ENCODE assay signal across 9 cellular contexts in genomic region chr22:44448271-44448780, GRCh38. TPM values are rescaled to one million over a fixed set of nuclear protein-coding genes. Genes with fewer than 3 reads are reported as not detected.
DNase-seq lines count a peak whose midpoint lies in the region; ATAC-seq lines count a peak whose summit lies in the region.
"Had no signal": no experiment of that assay in that cellular context is flagged by ENCODE, and none has a peak within 500 bp of the region (broad histone marks: within the 10 kb centered on the region; RNA-seq: fewer than 3 reads in every experiment).

No MANE protein-coding gene starts in this region.

- CTCF ChIA-PET in activated CD4-positive, alpha-beta T cell treated with anti-CD3 and anti-CD28 coated beads for 36 hours (lab: Charles Lee), result no interaction called here

- intact Hi-C loops in activated CD4-positive, alpha-beta T cell treated with anti-CD3 and anti-CD28 coated beads for 36 hours (cut with DNase I, micrococcal nuclease), result no loop called here

- POLR2A ChIA-PET in activated CD4-positive, alpha-beta T cell treated with anti-CD3 and anti-CD28 coated beads for 36 hours (lab: Charles Lee), result no interaction called here

- ATAC-seq in GM21786 (IDR thresholded peaks at IDR 0.05; ENCODE audit: unreplicated experiment), result no peak
- ATAC-seq in GM21723 (IDR thresholded peaks at IDR 0.05; ENCODE audit: unreplicated experiment), result no peak
- no peak for ATAC-seq in activated CD4-positive, alpha-beta T cell treated with anti-CD3 and anti-CD28 coated beads for 36 hours

- H3K36me3 Mint-ChIP-seq in activated CD4-positive, alpha-beta T cell treated with anti-CD3 and anti-CD28 coated beads for 36 hours (ENCODE audit: low read depth), result no peaks in the 10 kb centered on the region

- H3K4me3 Mint-ChIP-seq in activated CD4-positive, alpha-beta T cell treated with anti-CD3 and anti-CD28 coated beads for 36 hours, result no peak overlapping the region
- H3K4me3 Mint-ChIP-seq: activated CD4-positive, alpha-beta memory T cell treated with anti-CD3 and anti-CD28 coated beads, Interleukin-2, amount 10 ng/mL, durations not matched to agents 7 days and 5 days had no signal

- H3K27me3 Mint-ChIP-seq in activated CD4-positive, alpha-beta T cell treated with anti-CD3 and anti-CD28 coated beads for 36 hours, result no peaks in the 10 kb centered on the region
- H3K27me3 Mint-ChIP-seq: activated CD4-positive, alpha-beta memory T cell treated with anti-CD3 and anti-CD28 coated beads, Interleukin-2, amount 10 ng/mL, durations not matched to agents 7 days and 5 days had no signal

- H3K9me3 Mint-ChIP-seq in activated CD4-positive, alpha-beta T cell treated with anti-CD3 and anti-CD28 coated beads for 36 hours (ENCODE audit: low read depth), result peaks cover 3% of the 10 kb centered on the region

- peak; percentile 96 for DNase-seq in AG08395 (ENCODE audit: low spot score)
- peak; percentile 5 for DNase-seq in LoVo (ENCODE audit: low spot score)
- DNase-seq in cerebellum (ENCODE audit: low spot score), result peak; percentile 20
- DNase-seq in mucosa of gallbladder (ENCODE audit: low spot score), result peak; percentile 63
- DNase-seq in stimulated activated CD8-positive, alpha-beta memory T cell treated with anti-CD3 and anti-CD28 coated beads, Interleukin-4, amount 100 ng/mL, for 48 hours, result no peak
- DNase-seq in activated CD4-positive, alpha-beta T cell treated with anti-CD3 and anti-CD28 coated beads for 36 hours, result no peak
- DNase-seq: activated CD4-positive, alpha-beta memory T cell treated with anti-CD3 and anti-CD28 coated beads, Interleukin-2, amount 10 ng/mL, durations not matched to agents 7 days and 5 days had no signal

- no peaks in the 10 kb centered on the region for H3K4me1 Mint-ChIP-seq in activated CD4-positive, alpha-beta T cell treated with anti-CD3 and anti-CD28 coated beads for 36 hours
- H3K4me1 Mint-ChIP-seq: activated CD4-positive, alpha-beta memory T cell treated with anti-CD3 and anti-CD28 coated beads, Interleukin-2, amount 10 ng/mL, durations not matched to agents 7 days and 5 days had no signal

- H3K27ac Mint-ChIP-seq in activated CD4-positive, alpha-beta T cell treated with anti-CD3 and anti-CD28 coated beads for 36 hours, result no peak overlapping the region
- H3K27ac Mint-ChIP-seq: activated CD4-positive, alpha-beta memory T cell treated with anti-CD3 and anti-CD28 coated beads, Interleukin-2, amount 10 ng/mL, durations not matched to agents 7 days and 5 days had no signal

RNA-seq across cellular contexts. Expression of gene RTL6, which starts 49.7 kb away (rescaled TPM):
- 40.8 TPM for total RNA-seq in cerebellum
- total RNA-seq in mucosa of gallbladder, result 38.5 TPM
- total RNA-seq in activated CD4-positive, alpha-beta T cell treated with anti-CD3 and anti-CD28 coated beads for 36 hours, result 1 to 10 TPM; 7.4 to 8.0 TPM

Comparison
In these comparisons a context has a peak if more than half of its experiments do, and no peak if none do; other contexts are left out.
1. DNase-seq: peak in AG08395 (single experiment), LoVo (single experiment), cerebellum (single experiment) and mucosa of gallbladder (single experiment); none in stimulated activated CD8-positive, alpha-beta memory T cell treated with anti-CD3 and anti-CD28 coated beads, Interleukin-4, amount 100 ng/mL, for 48 hours (single experiment) and activated CD4-positive, alpha-beta T cell treated with anti-CD3 and anti-CD28 coated beads for 36 hours (single experiment).